ENCODE assay signal across 11 cellular contexts in the genomic region with DNA sequence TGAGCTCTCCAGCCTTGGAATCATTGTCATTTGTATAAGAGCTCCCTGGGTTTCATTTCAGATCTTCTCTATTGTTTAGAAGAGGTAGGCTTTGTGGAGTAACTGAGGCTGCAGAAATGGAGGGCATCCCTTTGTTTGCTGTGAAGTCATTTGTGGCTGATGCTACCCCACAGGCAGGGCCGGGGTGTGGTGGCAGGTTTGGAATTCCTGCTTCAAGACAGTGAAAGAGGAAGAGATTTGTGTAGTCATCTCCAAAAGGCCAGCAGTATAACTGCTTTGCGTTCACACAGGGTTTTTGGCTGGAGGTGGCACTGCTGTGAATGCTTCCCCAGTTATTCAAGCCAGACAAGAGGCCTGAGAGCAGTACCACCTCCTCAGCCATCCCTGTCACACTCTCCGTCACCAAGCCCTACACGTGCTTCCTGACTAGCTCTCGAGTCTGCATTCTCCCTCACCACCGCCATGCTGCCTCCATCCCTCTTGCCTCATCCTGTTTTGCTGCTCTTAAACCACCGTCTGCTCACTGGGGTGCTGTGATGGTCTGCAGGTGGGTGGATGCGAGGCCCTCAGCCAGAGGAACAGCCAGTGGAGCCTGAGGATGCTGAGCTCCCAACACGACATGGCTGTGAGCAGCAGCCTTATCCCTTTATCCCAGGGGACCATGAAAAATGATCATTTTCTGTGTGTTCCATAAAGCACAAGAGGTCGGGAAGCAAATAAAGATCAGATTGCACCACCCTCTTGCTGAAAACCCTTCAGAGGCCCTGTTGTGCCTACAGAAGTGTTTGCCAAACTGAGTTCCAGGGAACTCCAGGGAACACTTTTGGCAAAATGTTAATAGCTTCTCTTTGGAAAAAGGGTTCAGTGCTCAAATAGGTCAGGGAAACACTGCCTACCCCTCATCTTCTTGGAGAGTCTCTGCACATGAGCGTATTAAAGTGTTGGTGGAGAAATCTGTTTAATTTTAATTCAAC. TPM values are rescaled to one million over a fixed set of nuclear protein-coding genes. Genes with fewer than 3 reads are reported as not detected.
A peak's percentile ranks its signal among the peaks of the same experiment; 100 is the strongest.
DNase-seq lines count a peak whose midpoint lies in the region; ATAC-seq lines count a peak whose summit lies in the region.
"Had no signal": no experiment of that assay in that cellular context is flagged by ENCODE, and none has a peak within 500 bp of the region (broad histone marks: within the 10 kb centered on the region; RNA-seq: fewer than 3 reads in every experiment).

No MANE protein-coding gene starts in this region.

- H3K9ac ChIP-seq in subcutaneous abdominal adipose tissue (ENCODE audit: low read length in 5 of 5), result no peak overlapping the region

- H3K4me1 ChIP-seq in esophagus (ENCODE audit: control insufficient read depth in 2 of 2, insufficient read depth in 2 of 2, low read length in 1 of 2), result peaks cover 0 to 6% of the 10 kb centered on the region in 2 donors
- H3K4me1 ChIP-seq in subcutaneous abdominal adipose tissue (ENCODE audit: control insufficient read depth in 5 of 5, insufficient read depth in 5 of 5, low read length in 5 of 5), result peaks cover 6 to 59% (median 51%) of the 10 kb centered on the region in 5 donors

- H3K36me3 ChIP-seq in esophagus (ENCODE audit: control insufficient read depth in 2 of 2, insufficient read depth in 2 of 2, low read length in 1 of 2) (peaks cover 0 to 3% of the 10 kb centered on the region in 2 donors), subcutaneous abdominal adipose tissue (ENCODE audit: control insufficient read depth in 5 of 5, insufficient read depth in 5 of 5, low read length in 5 of 5) (peaks cover 0 to 13% (median 0%) of the 10 kb centered on the region in 5 donors)
- H3K36me3 ChIP-seq: brain microvascular endothelial cell had no signal

- H3K27me3 Mint-ChIP-seq in activated naive CD4-positive, alpha-beta T cell treated with anti-CD3 and anti-CD28 coated beads, Interleukin-2, amount 50 U/mL, for 24 hours, result no peaks in the 10 kb centered on the region
- H3K27me3 Mint-ChIP-seq in T-cell, result no peaks in the 10 kb centered on the region
- H3K27me3 Mint-ChIP-seq: progenitor cell of endocrine pancreas had no signal

- peak overlapping the region; percentile 68 for H3K27ac Mint-ChIP-seq in activated naive CD4-positive, alpha-beta T cell treated with anti-CD3 and anti-CD28 coated beads, Interleukin-2, amount 50 U/mL, for 24 hours
- peak overlapping the region; percentile 89 to 93 for H3K27ac Mint-ChIP-seq in T-cell
- H3K27ac Mint-ChIP-seq: progenitor cell of endocrine pancreas had no signal

- POLR2A ChIA-PET in T-cell (lab: Charles Lee), result interaction anchor here in 1 of 2 donors (0.6 kb wide), 1 partner anchor 15 kb away, joined by 3 read pairs; no protein-coding TSS in a partner anchor

- ATAC-seq in T-cell (replicated peaks in 1 of 4), result peak; percentile 56 to 85 (median 65)
- no peak for ATAC-seq in HG02571 (IDR thresholded peaks at IDR 0.05; ENCODE audit: unreplicated experiment)
- ATAC-seq in GM21360 (IDR thresholded peaks at IDR 0.05; ENCODE audit: unreplicated experiment), result no peak
- ATAC-seq in HG03139 (IDR thresholded peaks at IDR 0.05; ENCODE audit: unreplicated experiment), result no peak

- no peak overlapping the region for H3K4me3 Mint-ChIP-seq in activated naive CD4-positive, alpha-beta T cell treated with anti-CD3 and anti-CD28 coated beads, Interleukin-2, amount 50 U/mL, for 24 hours
- no peak overlapping the region for H3K4me3 Mint-ChIP-seq in T-cell

- H3K36me3 Mint-ChIP-seq in activated naive CD4-positive, alpha-beta T cell treated with anti-CD3 and anti-CD28 coated beads, Interleukin-2, amount 50 U/mL, for 24 hours, result peaks cover 17% of the 10 kb centered on the region
- H3K36me3 Mint-ChIP-seq in T-cell, result peaks cover 38% of the 10 kb centered on the region

- H3K4me3 ChIP-seq in esophagus (ENCODE audit: low read depth in 1 of 2, low read length in 2 of 2) (no peak overlapping the region), subcutaneous abdominal adipose tissue (ENCODE audit: low read depth in 1 of 5, low read length in 5 of 5) (no peak overlapping the region)

- no peaks in the 10 kb centered on the region for H3K27me3 ChIP-seq in esophagus (ENCODE audit: control insufficient read depth in 1 of 2, insufficient read depth in 2 of 2, low read length in 2 of 2)
- H3K27me3 ChIP-seq in subcutaneous abdominal adipose tissue (ENCODE audit: control insufficient read depth in 5 of 5, insufficient read depth in 4 of 5, low read length in 5 of 5), result no peaks in the 10 kb centered on the region
- H3K27me3 ChIP-seq: brain microvascular endothelial cell had no signal

- DNase-seq in activated naive CD4-positive, alpha-beta T cell treated with anti-CD3 and anti-CD28 coated beads, Interleukin-2, amount 50 U/mL, for 16 hours, result no peak
- peak in 30 of 34 experiments; percentile 10 to 49 (median 30) for DNase-seq in T-cell
- DNase-seq: brain microvascular endothelial cell, NCI-H1694 had no signal

- WGBS in esophagus, 2 donors, result 74 to 75% methylated on average over 11 of the region's 11 CpGs

- H3K9me3 ChIP-seq in esophagus (ENCODE audit: control insufficient read depth in 2 of 2, insufficient read depth in 1 of 2, low read depth in 1 of 2, low read length in 1 of 2) (no peaks in the 10 kb centered on the region), subcutaneous abdominal adipose tissue (ENCODE audit: control insufficient read depth in 5 of 5, low read length in 5 of 5) (no peaks in the 10 kb centered on the region)

- peaks cover 40% of the 10 kb centered on the region for H3K4me1 Mint-ChIP-seq in activated naive CD4-positive, alpha-beta T cell treated with anti-CD3 and anti-CD28 coated beads, Interleukin-2, amount 50 U/mL, for 24 hours
- H3K4me1 Mint-ChIP-seq in T-cell, result peaks cover 41 to 54% (median 49%) of the 10 kb centered on the region in 3 donors

- CTCF ChIA-PET in T-cell (lab: Charles Lee), result interaction anchor here in 1 of 2 donors (0.6 kb wide), 2 partner anchors 10 to 24 kb away, joined by 3 to 7 read pairs; a partner anchor contains a TSS

- no peaks in the 10 kb centered on the region for H3K9me3 Mint-ChIP-seq in activated naive CD4-positive, alpha-beta T cell treated with anti-CD3 and anti-CD28 coated beads, Interleukin-2, amount 50 U/mL, for 24 hours
- H3K9me3 Mint-ChIP-seq in T-cell, result no peaks in the 10 kb centered on the region

- H3K27ac ChIP-seq in esophagus (ENCODE audit: low read depth in 2 of 2, low read length in 1 of 2) (peak overlapping the region; percentile 14 to 24), subcutaneous abdominal adipose tissue (ENCODE audit: low read depth, low read length) (peak overlapping the region; percentile 85)
- H3K27ac ChIP-seq: brain microvascular endothelial cell had no signal

RNA-seq across cellular contexts. Expression of a gene that starts 24.1 kb away (rescaled TPM):
- total RNA-seq in T-cell, result 1 to 10 TPM; 6.4 to 10.0 (median 8.1) TPM
- polyA plus RNA-seq in esophagus, result 1 to 10 TPM; 1.0 to 1.1 TPM

Comparison
In these comparisons a context has a peak if more than half of its experiments do, and no peak if none do; other contexts are left out.
1. ATAC-seq: peak in T-cell (4 of 4); none in HG02571 (single experiment), GM21360 (single experiment) and HG03139 (single experiment).